33 cellular contexts compared by ENCODE assay signal in the genomic region with DNA sequence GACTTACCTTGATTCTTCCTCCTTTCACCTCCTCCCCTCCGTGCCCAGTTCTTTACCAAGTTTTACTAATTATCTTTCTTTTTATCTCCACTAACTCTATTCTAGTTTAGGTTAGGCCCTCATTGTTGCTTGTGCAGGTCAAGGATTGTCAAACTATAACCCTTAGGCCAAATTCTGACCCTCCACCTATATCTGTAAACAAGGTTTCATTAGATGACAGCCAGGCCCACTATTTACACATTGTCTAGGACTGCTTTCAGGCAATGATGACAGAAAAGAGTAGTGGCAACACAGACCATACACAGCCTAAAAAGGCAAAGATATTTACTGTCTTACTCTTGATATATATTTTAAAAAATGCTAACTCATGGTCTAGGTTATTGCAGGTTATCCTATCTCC.
"Had no signal": no experiment of that assay in that cellular context is flagged by ENCODE, and none has a peak within 500 bp of the region (broad histone marks: within the 10 kb centered on the region; RNA-seq: fewer than 3 reads in every experiment).

No MANE protein-coding gene starts in this region.

- H3K27me3 ChIP-seq: adrenal gland, body of pancreas, esophagus muscularis mucosa, foreskin keratinocyte, gastrocnemius medialis had no signal

- DNase-seq: activated B cell treated with CpG ODN at 0.5 μM for 24 hours; activated CD4-positive, alpha-beta T cell treated with anti-CD3 and anti-CD28 coated beads for 48 hours; activated CD4-positive, alpha-beta T cell treated with anti-CD3 and anti-CD28 coated beads, Interleukin-2, amount 50 U/mL, for 1 hour; activated CD4-positive, alpha-beta T cell treated with anti-CD3 and anti-CD28 coated beads, Interleukin-2, amount 50 U/mL, for 48 hours; activated CD8-positive, alpha-beta memory T cell treated with anti-CD3 and anti-CD28 coated beads for 24 hours; activated CD8-positive, alpha-beta T cell treated with anti-CD3 and anti-CD28 coated beads for 36 hours; activated effector memory CD4-positive, alpha-beta T cell treated with Interleukin-2 at 50 U/mL for 16 hours; activated gamma-delta T cell treated with Interleukin-2 at 50 U/mL for 16 hours; activated naive CD4-positive, alpha-beta T cell treated with anti-CD3 and anti-CD28 coated beads, Interleukin-2, amount 50 U/mL, for 16 hours; activated naive CD4-positive, alpha-beta T cell treated with Interleukin-2 at 50 U/mL for 16 hours; activated naive CD8-positive, alpha-beta T cell treated with anti-CD3 and anti-CD28 coated beads for 36 hours; activated naive CD8-positive, alpha-beta T cell treated with anti-CD3 and anti-CD28 coated beads, Interleukin-2, amount 50 U/mL, for 24 hours; activated T-cell treated with anti-CD3 and anti-CD28 coated beads, Interleukin-2, amount 50 U/mL, for 4 hours; adrenal gland; amygdala; aorta; body of pancreas; caudate nucleus; cortex of kidney; dermis blood vessel endothelial cell; effector CD4-positive, alpha-beta T cell; effector memory CD8-positive, alpha-beta T cell; erythroblast; foreskin keratinocyte; gastrocnemius medialis; SW 1271; T-cell; T1000; WERI-Rb-1 had no signal

- H3K4me3 ChIP-seq: adrenal gland, body of pancreas, esophagus muscularis mucosa, gastrocnemius medialis had no signal

- H3K9me3 ChIP-seq: adrenal gland, body of pancreas, esophagus muscularis mucosa, gastrocnemius medialis had no signal

- H3K36me3 ChIP-seq: adrenal gland, esophagus muscularis mucosa, gastrocnemius medialis, WERI-Rb-1 had no signal

- ATAC-seq: activated CD4-positive, CD25-positive, alpha-beta regulatory T cell treated with anti-CD3 and anti-CD28 coated beads, Interleukin-2, amount 50 U/mL, for 24 hours; activated CD8-positive, alpha-beta T cell treated with anti-CD3 and anti-CD28 coated beads for 36 hours; activated naive CD8-positive, alpha-beta T cell treated with anti-CD3 and anti-CD28 coated beads, Interleukin-2, amount 50 U/mL, for 24 hours; activated T-cell treated with anti-CD3 and anti-CD28 coated beads, Interleukin-2, amount 50 U/mL, for 4 hours; activated T-helper 17 cell treated with anti-CD3 and anti-CD28 coated beads, Interleukin-2, amount 50 U/mL, for 72 hours; body of pancreas; effector memory CD8-positive, alpha-beta T cell; foreskin keratinocyte; gastrocnemius medialis; T-cell had no signal

- FAIRE-seq: colon had no signal

- H3K4me1 ChIP-seq: adrenal gland, body of pancreas, esophagus muscularis mucosa, gastrocnemius medialis had no signal

- H3K27ac ChIP-seq: adrenal gland, body of pancreas, esophagus muscularis mucosa, foreskin keratinocyte, gastrocnemius medialis, WERI-Rb-1 had no signal
